Comparison of ENCODE assay signal across 8 cellular contexts in genomic region chr10:24721254-24722106, GRCh38. TPM values are rescaled to one million over a fixed set of nuclear protein-coding genes. Genes with fewer than 3 reads are reported as not detected.
DNase-seq lines count a peak whose midpoint lies in the region; ATAC-seq and TF ChIP-seq lines count a peak whose summit lies in the region.

No MANE protein-coding gene starts in this region.

- TF ChIP-seq CTCF in mammary epithelial cell (conservative IDR thresholded peaks at IDR 0.05 in 1 of 2, IDR thresholded peaks at IDR 0.05 in 1 of 2; ENCODE audit: extremely low read depth in 1 of 2, insufficient read depth in 1 of 2, low read depth in 1 of 2, low read length in 2 of 2) = no peak
- no peak for TF ChIP-seq CTCF in left lung (IDR thresholded peaks at IDR 0.05)

- intact Hi-C loops in mammary epithelial cell (cut with micrococcal nuclease) (loop anchor here (1.0 to 5.0 kb wide), 5 partner anchors 99 to 341 kb away; partner anchors contain the start of genes ENKUR and THNSL1), left lung (cut with DNase I) (loop anchor here in 1 of 2 donors (10.0 kb wide), 1 partner anchor 77 kb away; no protein-coding TSS in a partner anchor)

- DNase-seq in AG20443 (ENCODE audit: low spot score) (peak; percentile 11), HT1080 (ENCODE audit: low read depth) (peak; percentile 21), mammary epithelial cell (peak; percentile 43), left lung (peak; percentile 48 to 82), NCI-H2029 (lab: John Stamatoyannopoulos, UW) (no peak)

- H3K27me3 ChIP-seq in mammary epithelial cell (ENCODE audit: insufficient read depth, low read length) = no peaks in the 10 kb centered on the region
- peaks cover 0 to 13% of the 10 kb centered on the region in 2 donors for H3K27me3 ChIP-seq in left lung
- H3K27me3 ChIP-seq in subcutaneous abdominal adipose tissue (ENCODE audit: control insufficient read depth in 5 of 5, insufficient read depth in 4 of 5, low read length in 5 of 5) = no peaks in the 10 kb centered on the region

- H3K79me2 ChIP-seq in mammary epithelial cell (ENCODE audit: insufficient read depth, low read length) = peaks cover 76% of the 10 kb centered on the region

- peaks cover 14% of the 10 kb centered on the region for H3K4me1 ChIP-seq in mammary epithelial cell (ENCODE audit: insufficient read depth, low read length)
- H3K4me1 ChIP-seq in left lung = peaks cover 11 to 53% of the 10 kb centered on the region in 2 donors
- H3K4me1 ChIP-seq in subcutaneous abdominal adipose tissue (ENCODE audit: control insufficient read depth in 5 of 5, insufficient read depth in 5 of 5, low read length in 5 of 5) = peaks cover 4 to 69% (median 66%) of the 10 kb centered on the region in 5 donors

- in situ Hi-C loops in mammary epithelial cell (cut with MboI; ENCODE audit: low sequenced_read_pairs in 2 of 2) = loop anchor here in 1 of 2 donors (5.0 to 25.0 kb wide), 2 partner anchors 101 to 241 kb away; partner anchors contain the start of gene PRTFDC1

- H3K4me2 ChIP-seq in mammary epithelial cell (ENCODE audit: insufficient read depth, low read depth, low read length) = peak overlapping the region; percentile 98

- ATAC-seq in left lung (peak; percentile 3), HG03571 (IDR thresholded peaks at IDR 0.05; ENCODE audit: unreplicated experiment) (no peak), HG03175 (IDR thresholded peaks at IDR 0.05; ENCODE audit: unreplicated experiment) (no peak)

- H3K36me3 ChIP-seq in mammary epithelial cell (ENCODE audit: insufficient read depth, low read length) = peaks cover 6% of the 10 kb centered on the region
- peaks cover 0 to 8% of the 10 kb centered on the region in 2 donors for H3K36me3 ChIP-seq in left lung
- H3K36me3 ChIP-seq in subcutaneous abdominal adipose tissue (ENCODE audit: control insufficient read depth in 5 of 5, insufficient read depth in 5 of 5, low read length in 5 of 5) = peaks cover 0 to 6% (median 0%) of the 10 kb centered on the region in 5 donors

- CTCF ChIA-PET in mammary epithelial cell (lab: Charles Lee; ENCODE audit: low non-redundant PET) = interaction anchor here (0.6 kb wide), 1 partner anchor 105 kb away, joined by 3 read pairs; no protein-coding TSS in a partner anchor

- H3K4me3 ChIP-seq in mammary epithelial cell (replicated peaks in 1 of 3; ENCODE audit: insufficient read depth in 1 of 3, low read depth in 2 of 3, low read length in 3 of 3) (peak overlapping the region; percentile 55 to 73 (median 72)), left lung (peak overlapping the region; percentile 76 to 79), subcutaneous abdominal adipose tissue (ENCODE audit: low read depth in 1 of 5, low read length in 5 of 5) (peak overlapping the region; percentile 55 to 86 (median 78))

- H3K9ac ChIP-seq in mammary epithelial cell (ENCODE audit: insufficient read depth, low read length) (peak overlapping the region; percentile 81), subcutaneous abdominal adipose tissue (ENCODE audit: low read length in 5 of 5) (peak overlapping the region; percentile 33 to 92 (median 73))

- H4K20me1 ChIP-seq in mammary epithelial cell (ENCODE audit: insufficient read depth, low read length) = peaks cover 4% of the 10 kb centered on the region

- WGBS in mammary epithelial cell (ENCODE audit: low coverage, missing lambda C conversion rate) = 3% methylated on average over 22 of the region's 34 CpGs

- no TSS peak for BruUV-seq in mammary epithelial cell (replicated peaks; lab: Mats Ljungman, UMichigan)

- H3K9me3 ChIP-seq in mammary epithelial cell (replicated peaks; ENCODE audit: insufficient read depth, low read length) (no peaks in the 10 kb centered on the region), left lung (no peaks in the 10 kb centered on the region), subcutaneous abdominal adipose tissue (ENCODE audit: control insufficient read depth in 5 of 5, low read length in 5 of 5) (no peaks in the 10 kb centered on the region)

- dilution Hi-C loops in mammary epithelial cell (cut with HindIII; ENCODE audit: low sequenced_read_pairs) = no loop called here

- no peak overlapping the region for H2AFZ ChIP-seq in mammary epithelial cell (ENCODE audit: low read depth, low read length)

- H3K27ac ChIP-seq in mammary epithelial cell (ENCODE audit: insufficient read depth, low read depth, low read length) (peak overlapping the region; percentile 93), left lung (peak overlapping the region; percentile 93 to 98), subcutaneous abdominal adipose tissue (ENCODE audit: low read depth, low read length) (peak overlapping the region; percentile 95)

RNA-seq across cellular contexts. Expression of gene ARHGAP21, which starts 2.2 kb away (rescaled TPM):
- total RNA-seq in HT1080 (2014; rRNA removed; shearing (Covaris generic)) = 59.1 and 70.1 TPM in 2 replicates
- 32.1 and 46.1 TPM in 2 replicates for polyA plus RNA-seq in HT1080 (2015; cell fraction: cytosol; rRNA removed)
- polyA plus RNA-seq in HT1080 (2015; cell fraction: nucleus; rRNA removed) = 65.3 and 75.8 TPM in 2 replicates
- total RNA-seq in mammary epithelial cell (100 to 1,000 TPM; 131 to 207 TPM), left lung (10 to 100 TPM; 74.3 to 79.3 TPM)
- polyA plus RNA-seq in mammary epithelial cell = 91.6 TPM
- polyA minus RNA-seq in mammary epithelial cell = 242 TPM
